In genomic region chr15:41904487-41905359, GRCh38 we compare ENCODE assay signal across 8 cellular contexts. TPM values are rescaled to one million over a fixed set of nuclear protein-coding genes. Genes with fewer than 3 reads are reported as not detected.
DNase-seq lines count a peak whose midpoint lies in the region; ATAC-seq and TF ChIP-seq lines count a peak whose summit lies in the region.

No MANE protein-coding gene starts in this region.

- no peaks in the 10 kb centered on the region for H3K9me2 ChIP-seq in hepatocyte (replicated peaks; ENCODE audit: insufficient read depth)

- H3K9me3 ChIP-seq in hepatocyte (ENCODE audit: low read depth): no peaks in the 10 kb centered on the region
- peaks cover 0 to 14% (median 7%) of the 10 kb centered on the region in 8 donors for H3K9me3 ChIP-seq in spleen

- intact Hi-C loops in spleen (cut with DNase I; ENCODE audit: low total_unique reads): loop anchor here (5.0 to 10.0 kb wide), 3 partner anchors 90 to 300 kb away; partner anchors contain the start of gene MAPKBP1

- H3K36me3 ChIP-seq in hepatocyte (replicated peaks; ENCODE audit: insufficient read depth, low read depth) (peaks cover 2% of the 10 kb centered on the region), spleen (peaks cover 3 to 88% (median 44%) of the 10 kb centered on the region in 6 donors)

- TF ChIP-seq POLR2A in spleen (IDR thresholded peaks at IDR 0.05): no peak

- DNase-seq in activated gamma-delta T cell treated with Interleukin-2 at 50 U/mL for 16 hours (peak; percentile 75), activated gamma-delta T cell (lab: John Stamatoyannopoulos, UW) (no peak), NCI-H1048 (lab: John Stamatoyannopoulos, UW) (peak; percentile 13), T1000 (lab: John Stamatoyannopoulos, UW) (peak; percentile 28), astrocyte of the hippocampus (ENCODE audit: low read depth, low spot score) (peak; percentile 82), hepatocyte (ENCODE audit: low spot score) (peak; percentile 85), spleen (peak; percentile 84)

- H4K20me1 ChIP-seq in hepatocyte (ENCODE audit: insufficient read depth, poor library complexity, severe bottlenecking): no peaks in the 10 kb centered on the region

- no peak overlapping the region for H3K4me2 ChIP-seq in hepatocyte

- 45% methylated on average over 14 of the region's 14 CpGs for WGBS in hepatocyte (ENCODE audit: low lambda C conversion rate, missing lambda C conversion rate)
- WGBS in spleen, 5 donors: 55 to 61% (median 57%) methylated on average over 14 of the region's 14 CpGs

- TF ChIP-seq CTCF in hepatocyte (IDR thresholded peaks at IDR 0.05; ENCODE audit: poor library complexity): peak; percentile 91
- peak; percentile 77 to 94 (median 88) for TF ChIP-seq CTCF in spleen (IDR thresholded peaks at IDR 0.05 in 8 of 11, conservative IDR thresholded peaks at IDR 0.05 in 3 of 11)

- ATAC-seq in HG03521 (IDR thresholded peaks at IDR 0.05; ENCODE audit: unreplicated experiment): no peak

- no peak overlapping the region for H2AFZ ChIP-seq in hepatocyte

- H3K4me3 ChIP-seq in hepatocyte (no peak overlapping the region), spleen (no peak overlapping the region)

- H3K27me3 ChIP-seq in hepatocyte (no peaks in the 10 kb centered on the region), spleen (replicated peaks in 1 of 7) (no peaks in the 10 kb centered on the region)

- peaks cover 3% of the 10 kb centered on the region for H3K79me2 ChIP-seq in hepatocyte

- H3K27ac ChIP-seq in hepatocyte: peak overlapping the region; percentile 4
- H3K27ac ChIP-seq in spleen: peak overlapping the region in 1 of 8 donors; percentile 24

- H3K4me1 ChIP-seq in hepatocyte (ENCODE audit: insufficient read depth): peaks cover 19% of the 10 kb centered on the region
- peaks cover 0 to 15% (median 8%) of the 10 kb centered on the region in 6 donors for H3K4me1 ChIP-seq in spleen

RNA-seq across cellular contexts. Expression of gene SPTBN5, which starts 10.9 kb away (rescaled TPM):
- total RNA-seq in hepatocyte: 1.7 and 2.0 TPM in 2 replicates
- 1.9 and 2.6 TPM in 2 replicates for polyA plus RNA-seq in hepatocyte
- total RNA-seq in spleen: 1 to 10 TPM in 2 of 7 donors, under 1 TPM in 5; 0.19 to 1.2 (median 0.67) TPM
- polyA plus RNA-seq in spleen: 1 to 10 TPM in 2 of 3 donors, under 1 TPM in 1; 0.41 to 2.0 (median 1.6) TPM
